2 cellular contexts compared by ENCODE assay signal in the genomic region with DNA sequence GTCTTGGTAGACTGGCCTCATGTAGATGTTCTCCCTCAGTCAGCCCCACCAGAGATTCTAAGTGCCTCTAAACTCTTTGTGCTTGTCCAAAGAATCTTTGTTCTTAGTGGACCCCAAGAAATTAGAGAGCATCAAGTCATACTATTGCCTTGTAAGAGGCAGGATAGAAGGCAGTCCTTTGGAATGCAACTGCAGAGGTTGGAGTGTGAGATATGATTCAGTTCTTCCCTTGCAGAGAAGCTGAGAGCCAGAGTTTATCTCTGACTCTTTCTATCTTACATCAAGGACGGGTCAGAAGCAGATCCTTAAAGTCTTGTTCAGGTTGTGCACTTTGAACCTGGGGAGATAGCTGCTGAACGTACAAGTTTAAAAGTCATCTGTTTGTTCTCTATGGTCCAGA.
TF ChIP-seq lines count a peak whose summit lies in the region.

No MANE protein-coding gene starts in this region.

TF ChIP-seq in GM23338, 12 proteins besides CTCF, POLR2A, EP300 and RAD21:
- TF ChIP-seq CREB1 (CRISPR knock-in tag; IDR thresholded peaks at IDR 0.05; ENCODE audit: low read depth): no peak
- no peak for TF ChIP-seq NANOG (IDR thresholded peaks at IDR 0.05; ENCODE audit: borderline replicate concordance)
- no peak for TF ChIP-seq STAT1 (IDR thresholded peaks at IDR 0.05; ENCODE audit: unreplicated experiment)
- TF ChIP-seq, protein P1, sequence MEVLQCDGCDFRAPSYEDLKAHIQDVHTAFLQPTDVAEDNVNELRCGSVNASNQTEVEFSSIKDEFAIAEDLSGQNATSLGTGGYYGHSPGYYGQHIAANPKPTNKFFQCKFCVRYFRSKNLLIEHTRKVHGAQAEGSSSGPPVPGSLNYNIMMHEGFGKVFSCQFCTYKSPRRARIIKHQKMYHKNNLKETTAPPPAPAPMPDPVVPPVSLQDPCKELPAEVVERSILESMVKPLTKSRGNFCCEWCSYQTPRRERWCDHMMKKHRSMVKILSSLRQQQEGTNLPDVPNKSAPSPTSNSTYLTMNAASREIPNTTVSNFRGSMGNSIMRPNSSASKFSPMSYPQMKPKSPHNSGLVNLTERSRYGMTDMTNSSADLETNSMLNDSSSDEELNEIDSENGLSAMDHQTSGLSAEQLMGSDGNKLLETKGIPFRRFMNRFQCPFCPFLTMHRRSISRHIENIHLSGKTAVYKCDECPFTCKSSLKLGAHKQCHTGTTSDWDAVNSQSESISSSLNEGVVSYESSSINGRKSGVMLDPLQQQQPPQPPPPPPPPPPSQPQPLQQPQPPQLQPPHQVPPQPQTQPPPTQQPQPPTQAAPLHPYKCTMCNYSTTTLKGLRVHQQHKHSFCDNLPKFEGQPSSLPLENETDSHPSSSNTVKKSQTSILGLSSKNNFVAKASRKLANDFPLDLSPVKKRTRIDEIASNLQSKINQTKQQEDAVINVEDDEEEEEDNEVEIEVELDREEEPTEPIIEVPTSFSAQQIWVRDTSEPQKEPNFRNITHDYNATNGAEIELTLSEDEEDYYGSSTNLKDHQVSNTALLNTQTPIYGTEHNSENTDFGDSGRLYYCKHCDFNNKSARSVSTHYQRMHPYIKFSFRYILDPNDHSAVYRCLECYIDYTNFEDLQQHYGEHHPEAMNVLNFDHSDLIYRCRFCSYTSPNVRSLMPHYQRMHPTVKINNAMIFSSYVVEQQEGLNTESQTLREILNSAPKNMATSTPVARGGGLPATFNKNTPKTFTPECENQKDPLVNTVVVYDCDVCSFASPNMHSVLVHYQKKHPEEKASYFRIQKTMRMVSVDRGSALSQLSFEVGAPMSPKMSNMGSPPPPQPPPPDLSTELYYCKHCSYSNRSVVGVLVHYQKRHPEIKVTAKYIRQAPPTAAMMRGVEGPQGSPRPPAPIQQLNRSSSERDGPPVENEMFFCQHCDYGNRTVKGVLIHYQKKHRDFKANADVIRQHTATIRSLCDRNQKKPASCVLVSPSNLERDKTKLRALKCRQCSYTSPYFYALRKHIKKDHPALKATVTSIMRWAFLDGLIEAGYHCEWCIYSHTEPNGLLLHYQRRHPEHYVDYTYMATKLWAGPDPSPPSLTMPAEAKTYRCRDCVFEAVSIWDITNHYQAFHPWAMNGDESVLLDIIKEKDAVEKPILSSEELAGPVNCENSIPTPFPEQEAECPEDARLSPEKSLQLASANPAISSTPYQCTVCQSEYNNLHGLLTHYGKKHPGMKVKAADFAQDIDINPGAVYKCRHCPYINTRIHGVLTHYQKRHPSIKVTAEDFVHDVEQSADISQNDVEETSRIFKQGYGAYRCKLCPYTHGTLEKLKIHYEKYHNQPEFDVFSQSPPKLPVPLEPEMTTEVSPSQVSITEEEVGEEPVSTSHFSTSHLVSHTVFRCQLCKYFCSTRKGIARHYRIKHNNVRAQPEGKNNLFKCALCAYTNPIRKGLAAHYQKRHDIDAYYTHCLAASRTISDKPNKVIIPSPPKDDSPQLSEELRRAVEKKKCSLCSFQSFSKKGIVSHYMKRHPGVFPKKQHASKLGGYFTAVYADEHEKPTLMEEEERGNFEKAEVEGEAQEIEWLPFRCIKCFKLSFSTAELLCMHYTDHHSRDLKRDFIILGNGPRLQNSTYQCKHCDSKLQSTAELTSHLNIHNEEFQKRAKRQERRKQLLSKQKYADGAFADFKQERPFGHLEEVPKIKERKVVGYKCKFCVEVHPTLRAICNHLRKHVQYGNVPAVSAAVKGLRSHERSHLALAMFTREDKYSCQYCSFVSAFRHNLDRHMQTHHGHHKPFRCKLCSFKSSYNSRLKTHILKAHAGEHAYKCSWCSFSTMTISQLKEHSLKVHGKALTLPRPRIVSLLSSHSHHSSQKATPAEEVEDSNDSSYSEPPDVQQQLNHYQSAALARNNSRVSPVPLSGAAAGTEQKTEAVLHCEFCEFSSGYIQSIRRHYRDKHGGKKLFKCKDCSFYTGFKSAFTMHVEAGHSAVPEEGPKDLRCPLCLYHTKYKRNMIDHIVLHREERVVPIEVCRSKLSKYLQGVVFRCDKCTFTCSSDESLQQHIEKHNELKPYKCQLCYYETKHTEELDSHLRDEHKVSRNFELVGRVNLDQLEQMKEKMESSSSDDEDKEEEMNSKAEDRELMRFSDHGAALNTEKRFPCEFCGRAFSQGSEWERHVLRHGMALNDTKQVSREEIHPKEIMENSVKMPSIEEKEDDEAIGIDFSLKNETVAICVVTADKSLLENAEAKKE (CRISPR knock-in tag; IDR thresholded peaks at IDR 0.05): no peak
- TF ChIP-seq EZH2 (IDR thresholded peaks at IDR 0.05; ENCODE audit: low read depth, unreplicated experiment): no peak
- TF ChIP-seq POLR2AphosphoS5 (IDR thresholded peaks at IDR 0.05; ENCODE audit: low read depth): no peak
- TF ChIP-seq, protein P2, sequence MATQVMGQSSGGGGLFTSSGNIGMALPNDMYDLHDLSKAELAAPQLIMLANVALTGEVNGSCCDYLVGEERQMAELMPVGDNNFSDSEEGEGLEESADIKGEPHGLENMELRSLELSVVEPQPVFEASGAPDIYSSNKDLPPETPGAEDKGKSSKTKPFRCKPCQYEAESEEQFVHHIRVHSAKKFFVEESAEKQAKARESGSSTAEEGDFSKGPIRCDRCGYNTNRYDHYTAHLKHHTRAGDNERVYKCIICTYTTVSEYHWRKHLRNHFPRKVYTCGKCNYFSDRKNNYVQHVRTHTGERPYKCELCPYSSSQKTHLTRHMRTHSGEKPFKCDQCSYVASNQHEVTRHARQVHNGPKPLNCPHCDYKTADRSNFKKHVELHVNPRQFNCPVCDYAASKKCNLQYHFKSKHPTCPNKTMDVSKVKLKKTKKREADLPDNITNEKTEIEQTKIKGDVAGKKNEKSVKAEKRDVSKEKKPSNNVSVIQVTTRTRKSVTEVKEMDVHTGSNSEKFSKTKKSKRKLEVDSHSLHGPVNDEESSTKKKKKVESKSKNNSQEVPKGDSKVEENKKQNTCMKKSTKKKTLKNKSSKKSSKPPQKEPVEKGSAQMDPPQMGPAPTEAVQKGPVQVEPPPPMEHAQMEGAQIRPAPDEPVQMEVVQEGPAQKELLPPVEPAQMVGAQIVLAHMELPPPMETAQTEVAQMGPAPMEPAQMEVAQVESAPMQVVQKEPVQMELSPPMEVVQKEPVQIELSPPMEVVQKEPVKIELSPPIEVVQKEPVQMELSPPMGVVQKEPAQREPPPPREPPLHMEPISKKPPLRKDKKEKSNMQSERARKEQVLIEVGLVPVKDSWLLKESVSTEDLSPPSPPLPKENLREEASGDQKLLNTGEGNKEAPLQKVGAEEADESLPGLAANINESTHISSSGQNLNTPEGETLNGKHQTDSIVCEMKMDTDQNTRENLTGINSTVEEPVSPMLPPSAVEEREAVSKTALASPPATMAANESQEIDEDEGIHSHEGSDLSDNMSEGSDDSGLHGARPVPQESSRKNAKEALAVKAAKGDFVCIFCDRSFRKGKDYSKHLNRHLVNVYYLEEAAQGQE (IDR thresholded peaks at IDR 0.05; ENCODE audit: unreplicated experiment): no peak
- TF ChIP-seq EZH2phosphoT487 (IDR thresholded peaks at IDR 0.05; ENCODE audit: unreplicated experiment): no peak
- no peak for TF ChIP-seq JUNB (IDR thresholded peaks at IDR 0.05; ENCODE audit: unreplicated experiment)
- no peak for TF ChIP-seq ZNF331 (CRISPR knock-in tag; IDR thresholded peaks at IDR 0.05; ENCODE audit: low read depth)

TF ChIP-seq in SK-N-SH treated with all-trans-retinoic acid at 6 μM for 48 hours, 23 proteins besides CTCF, POLR2A, EP300 and RAD21:
- TF ChIP-seq, protein P3, sequence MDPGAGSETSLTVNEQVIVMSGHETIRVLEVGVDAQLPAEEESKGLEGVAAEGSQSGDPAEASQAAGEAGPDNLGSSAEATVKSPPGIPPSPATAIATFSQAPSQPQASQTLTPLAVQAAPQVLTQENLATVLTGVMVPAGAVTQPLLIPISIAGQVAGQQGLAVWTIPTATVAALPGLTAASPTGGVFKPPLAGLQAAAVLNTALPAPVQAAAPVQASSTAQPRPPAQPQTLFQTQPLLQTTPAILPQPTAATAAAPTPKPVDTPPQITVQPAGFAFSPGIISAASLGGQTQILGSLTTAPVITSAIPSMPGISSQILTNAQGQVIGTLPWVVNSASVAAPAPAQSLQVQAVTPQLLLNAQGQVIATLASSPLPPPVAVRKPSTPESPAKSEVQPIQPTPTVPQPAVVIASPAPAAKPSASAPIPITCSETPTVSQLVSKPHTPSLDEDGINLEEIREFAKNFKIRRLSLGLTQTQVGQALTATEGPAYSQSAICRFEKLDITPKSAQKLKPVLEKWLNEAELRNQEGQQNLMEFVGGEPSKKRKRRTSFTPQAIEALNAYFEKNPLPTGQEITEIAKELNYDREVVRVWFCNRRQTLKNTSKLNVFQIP (CRISPR knock-in tag; IDR thresholded peaks at IDR 0.05; ENCODE audit: borderline replicate concordance, low read depth): no peak
- TF ChIP-seq TOX (CRISPR knock-in tag; IDR thresholded peaks at IDR 0.05; ENCODE audit: borderline replicate concordance) (no peak), ZNF70 (CRISPR knock-in tag; IDR thresholded peaks at IDR 0.05) (no peak), ZNF8 (CRISPR knock-in tag; IDR thresholded peaks at IDR 0.05) (no peak), ARNTL (CRISPR knock-in tag; IDR thresholded peaks at IDR 0.05; ENCODE audit: borderline replicate concordance, low read depth) (no peak), GLIS3 (CRISPR knock-in tag; IDR thresholded peaks at IDR 0.05) (no peak), RARB (CRISPR knock-in tag; IDR thresholded peaks at IDR 0.05) (no peak), ZC3H10 (CRISPR knock-in tag; IDR thresholded peaks at IDR 0.05) (no peak), BACH2 (CRISPR knock-in tag; IDR thresholded peaks at IDR 0.05; ENCODE audit: borderline replicate concordance) (no peak), ZFP3 (CRISPR knock-in tag; IDR thresholded peaks at IDR 0.05) (no peak)
- TF ChIP-seq, protein P4, sequence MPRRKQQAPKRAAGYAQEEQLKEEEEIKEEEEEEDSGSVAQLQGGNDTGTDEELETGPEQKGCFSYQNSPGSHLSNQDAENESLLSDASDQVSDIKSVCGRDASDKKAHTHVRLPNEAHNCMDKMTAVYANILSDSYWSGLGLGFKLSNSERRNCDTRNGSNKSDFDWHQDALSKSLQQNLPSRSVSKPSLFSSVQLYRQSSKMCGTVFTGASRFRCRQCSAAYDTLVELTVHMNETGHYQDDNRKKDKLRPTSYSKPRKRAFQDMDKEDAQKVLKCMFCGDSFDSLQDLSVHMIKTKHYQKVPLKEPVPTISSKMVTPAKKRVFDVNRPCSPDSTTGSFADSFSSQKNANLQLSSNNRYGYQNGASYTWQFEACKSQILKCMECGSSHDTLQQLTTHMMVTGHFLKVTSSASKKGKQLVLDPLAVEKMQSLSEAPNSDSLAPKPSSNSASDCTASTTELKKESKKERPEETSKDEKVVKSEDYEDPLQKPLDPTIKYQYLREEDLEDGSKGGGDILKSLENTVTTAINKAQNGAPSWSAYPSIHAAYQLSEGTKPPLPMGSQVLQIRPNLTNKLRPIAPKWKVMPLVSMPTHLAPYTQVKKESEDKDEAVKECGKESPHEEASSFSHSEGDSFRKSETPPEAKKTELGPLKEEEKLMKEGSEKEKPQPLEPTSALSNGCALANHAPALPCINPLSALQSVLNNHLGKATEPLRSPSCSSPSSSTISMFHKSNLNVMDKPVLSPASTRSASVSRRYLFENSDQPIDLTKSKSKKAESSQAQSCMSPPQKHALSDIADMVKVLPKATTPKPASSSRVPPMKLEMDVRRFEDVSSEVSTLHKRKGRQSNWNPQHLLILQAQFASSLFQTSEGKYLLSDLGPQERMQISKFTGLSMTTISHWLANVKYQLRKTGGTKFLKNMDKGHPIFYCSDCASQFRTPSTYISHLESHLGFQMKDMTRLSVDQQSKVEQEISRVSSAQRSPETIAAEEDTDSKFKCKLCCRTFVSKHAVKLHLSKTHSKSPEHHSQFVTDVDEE (CRISPR knock-in tag; IDR thresholded peaks at IDR 0.05): no peak
- TF ChIP-seq, protein P5, sequence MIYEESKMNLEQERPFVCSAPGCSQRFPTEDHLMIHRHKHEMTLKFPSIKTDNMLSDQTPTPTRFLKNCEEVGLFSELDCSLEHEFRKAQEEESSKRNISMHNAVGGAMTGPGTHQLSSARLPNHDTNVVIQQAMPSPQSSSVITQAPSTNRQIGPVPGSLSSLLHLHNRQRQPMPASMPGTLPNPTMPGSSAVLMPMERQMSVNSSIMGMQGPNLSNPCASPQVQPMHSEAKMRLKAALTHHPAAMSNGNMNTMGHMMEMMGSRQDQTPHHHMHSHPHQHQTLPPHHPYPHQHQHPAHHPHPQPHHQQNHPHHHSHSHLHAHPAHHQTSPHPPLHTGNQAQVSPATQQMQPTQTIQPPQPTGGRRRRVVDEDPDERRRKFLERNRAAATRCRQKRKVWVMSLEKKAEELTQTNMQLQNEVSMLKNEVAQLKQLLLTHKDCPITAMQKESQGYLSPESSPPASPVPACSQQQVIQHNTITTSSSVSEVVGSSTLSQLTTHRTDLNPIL (CRISPR knock-in tag; IDR thresholded peaks at IDR 0.05; ENCODE audit: low read depth): no peak
TF ChIP-seq in SK-N-SH treated with all-trans-retinoic acid at 6 μM for 48 hours: peak in this region for 0.
